In genomic region chr20:32522775-32523612, GRCh38 we compare ENCODE assay signal across 9 cellular contexts.
DNase-seq lines count a peak whose midpoint lies in the region; ATAC-seq, FAIRE-seq and TF ChIP-seq lines count a peak whose summit lies in the region.
"Had no signal": no experiment of that assay in that cellular context is flagged by ENCODE, and none has a peak within 500 bp of the region (broad histone marks: within the 10 kb centered on the region; RNA-seq: fewer than 3 reads in every experiment).

No MANE protein-coding gene starts in this region.

- no peaks in the 10 kb centered on the region for H4K20me1 ChIP-seq in HepG2 (ENCODE audit: insufficient read depth, low read length)

- TF ChIP-seq POLR2A in HepG2 (IDR thresholded peaks at IDR 0.05; ENCODE audit: insufficient read depth in 1 of 2, low read depth in 2 of 2, low read length in 2 of 2): no peak
- TF ChIP-seq POLR2A in gastroesophageal sphincter (IDR thresholded peaks at IDR 0.05): no peak

- H3K4me3 ChIP-seq in WERI-Rb-1 (ENCODE audit: low read depth, low read length) (no peak overlapping the region), HepG2 (replicated peaks in 1 of 3; ENCODE audit: insufficient read depth in 1 of 3, low read depth in 2 of 3, low read length in 3 of 3) (peak overlapping the region in 1 of 3 experiments; percentile 8; a peak in 1 of 6 replicates), gastroesophageal sphincter (no peak overlapping the region)
- H3K4me3 ChIP-seq: Peyer's patch had no signal

- H3K27me3 ChIP-seq in WERI-Rb-1 (ENCODE audit: insufficient read depth, low read depth, severe bottlenecking) (no peaks in the 10 kb centered on the region), HepG2 (ENCODE audit: control insufficient read depth in 1 of 2, insufficient read depth in 2 of 2, low read length in 2 of 2) (no peaks in the 10 kb centered on the region), gastroesophageal sphincter (no peaks in the 10 kb centered on the region)
- H3K27me3 ChIP-seq: Peyer's patch had no signal

- in situ Hi-C loops in HepG2 (cut with HindIII; ENCODE audit: extremely low pct_ligation_motif_present, low pct_unique_long_range_greater_than_20kb): loop anchor here (25.0 kb wide), 1 partner anchor 239 kb away; the partner anchor contains the start of gene DNMT3B

- peak overlapping the region; percentile 71 for H3K27ac ChIP-seq in WERI-Rb-1
- peak overlapping the region; percentile 48 for H3K27ac ChIP-seq in HepG2 (ENCODE audit: extremely low read length, insufficient read depth, low read length)
- H3K27ac ChIP-seq in gastroesophageal sphincter: no peak overlapping the region

- POLR2A ChIA-PET in HepG2 (lab: Yijun Ruan, JAX): interaction anchor here (0.8 to 6.5 kb wide), 30 partner anchors 9 to 165 kb away, joined by 3 to 197 read pairs (median 5); partner anchors contain the start of genes ASXL1 and NOL4L

- peak overlapping the region; percentile 18; the same call in 1 of the 2 replicates for H3K9ac ChIP-seq in HepG2 (ENCODE audit: insufficient read depth, low read depth, low read length)

- H3K79me2 ChIP-seq in HepG2 (ENCODE audit: insufficient read depth, low read length): no peaks in the 10 kb centered on the region

- H2AFZ ChIP-seq in HepG2 (ENCODE audit: low read length): no peak overlapping the region

- no peaks in the 10 kb centered on the region for H3K9me3 ChIP-seq in WERI-Rb-1 (ENCODE audit: severe bottlenecking)
- H3K9me3 ChIP-seq in HepG2 (ENCODE audit: low read length): no peaks in the 10 kb centered on the region
- no peaks in the 10 kb centered on the region for H3K9me3 ChIP-seq in gastroesophageal sphincter
- H3K9me3 ChIP-seq: Peyer's patch had no signal

- peak; percentile 90 for ATAC-seq in HepG2
- no peak for ATAC-seq in gastroesophageal sphincter

- DNase-seq in COLO668 (lab: John Stamatoyannopoulos, UW; ENCODE audit: unreplicated experiment): peak; percentile 29
- DNase-seq in HT1080 (ENCODE audit: low read depth): peak; percentile 56
- peak; percentile 60 for DNase-seq in WERI-Rb-1
- peak; percentile 89 for DNase-seq in HepG2 (ENCODE audit: low spot score)
- DNase-seq in epidermal melanocyte (ENCODE audit: insufficient read length, low spot score): no peak
- no peak for DNase-seq in amniotic stem cell (lab: John Stamatoyannopoulos, UW)
- DNase-seq in SKM-1 (lab: John Stamatoyannopoulos, UW; ENCODE audit: unreplicated experiment): no peak

- TF ChIP-seq RAD21 in HepG2 (CRISPR knock-in tag; IDR thresholded peaks at IDR 0.05): peak; percentile 75

- intact Hi-C loops in HepG2 (cut with micrococcal nuclease; ENCODE audit: unreplicated experiment): loop anchor here (1.0 to 10.0 kb wide), 4 partner anchors 22 to 252 kb away; no protein-coding TSS in a partner anchor

- peak in 1 of 2 experiments; percentile 68; a peak in 2 of 4 replicates for TF ChIP-seq EP300 in HepG2 (IDR thresholded peaks at IDR 0.05; ENCODE audit: low read depth in 2 of 2, low read length in 2 of 2)
- peak; percentile 55; the same call in 1 of the 2 replicates for TF ChIP-seq EP300 in HepG2 (CRISPR knock-in tag; IDR thresholded peaks at IDR 0.05; ENCODE audit: borderline replicate concordance)
- no peak for TF ChIP-seq EP300 in gastroesophageal sphincter (IDR thresholded peaks at IDR 0.05)

- BruUV-seq in HepG2 (replicated peaks; lab: Mats Ljungman, UMichigan): no TSS peak

- H3K4me1 ChIP-seq in HepG2 (ENCODE audit: insufficient read depth, low read length) (peaks cover 59% of the 10 kb centered on the region), gastroesophageal sphincter (peaks cover 0 to 38% (median 4%) of the 10 kb centered on the region in 3 donors)

- FAIRE-seq in HepG2 (lab: Jason Lieb, UNC): peak; percentile 87

- H3K36me3 ChIP-seq in WERI-Rb-1: peaks cover 37% of the 10 kb centered on the region
- peaks cover 8 to 14% of the 10 kb centered on the region in 2 experiments; a peak in 3 of 5 replicates for H3K36me3 ChIP-seq in HepG2 (replicated peaks in 1 of 2; ENCODE audit: control insufficient read depth in 1 of 2, insufficient read depth in 2 of 2, low read length in 2 of 2)
- H3K36me3 ChIP-seq in gastroesophageal sphincter: peaks cover 0 to 13% of the 10 kb centered on the region in 2 donors
- H3K36me3 ChIP-seq: Peyer's patch had no signal

- WGBS in HepG2 (ENCODE audit: low lambda C conversion rate): 33% methylated on average over 8 of the region's 8 CpGs
- no CpG with 5 or more reads among the region's 8 CpGs for WGBS in gastroesophageal sphincter (ENCODE audit: low coverage in 1 of 2), 2 donors

- H3K4me2 ChIP-seq in HepG2 (ENCODE audit: low read depth, low read length): peak overlapping the region; percentile 54

- TF ChIP-seq CTCF in WERI-Rb-1 (IDR thresholded peaks at IDR 0.05; ENCODE audit: low read depth, low read length): no peak
- peak; percentile 56 for TF ChIP-seq CTCF in HepG2 (CRISPR knock-in tag; IDR thresholded peaks at IDR 0.05)
- no peak for TF ChIP-seq CTCF in gastroesophageal sphincter (IDR thresholded peaks at IDR 0.05)

- CTCF ChIA-PET in HepG2 (lab: Yijun Ruan, JAX; ENCODE audit: low intra/inter-chr PET ratio, low total read pairs): interaction anchor here (1.6 to 4.1 kb wide), 3 partner anchors 22 to 130 kb away, joined by 5 to 170 read pairs (median 11); no protein-coding TSS in a partner anchor

TF ChIP-seq in HepG2, 621 proteins besides CTCF, POLR2A, EP300 and RAD21 (continues in another document):
- TF ChIP-seq ZNF280B (CRISPR knock-in tag; IDR thresholded peaks at IDR 0.05; ENCODE audit: borderline replicate concordance) (peak; percentile 33; the same call in 1 of the 2 replicates), FLYWCH1 (CRISPR knock-in tag; IDR thresholded peaks at IDR 0.05) (no peak), ZNF230 (CRISPR knock-in tag; IDR thresholded peaks at IDR 0.05) (no peak; the same call in 1 of the 2 replicates), ZNF337 (CRISPR knock-in tag; IDR thresholded peaks at IDR 0.05; ENCODE audit: borderline replicate concordance, low read depth) (0 out of 2 replicates have a peak, but pooled peaks have one; percentile 89), SALL1 (CRISPR knock-in tag; IDR thresholded peaks at IDR 0.05) (peak; percentile 99), LBX2 (CRISPR knock-in tag; IDR thresholded peaks at IDR 0.05; ENCODE audit: borderline replicate concordance) (0 out of 2 replicates have a peak, but pooled peaks have one; percentile 38), ZNF652 (CRISPR knock-in tag; IDR thresholded peaks at IDR 0.05; ENCODE audit: borderline replicate concordance, low read depth) (no peak), GZF1 (CRISPR knock-in tag; IDR thresholded peaks at IDR 0.05) (peak; percentile 88; the same call in 1 of the 2 replicates), PLSCR1 (CRISPR knock-in tag; IDR thresholded peaks at IDR 0.05; ENCODE audit: borderline replicate concordance) (no peak), NFKBIZ (CRISPR knock-in tag; IDR thresholded peaks at IDR 0.05) (0 out of 2 replicates have a peak, but pooled peaks have one; percentile 21), DPF2 (CRISPR knock-in tag; IDR thresholded peaks at IDR 0.05; ENCODE audit: borderline replicate concordance, low read depth) (peak; percentile 96), ZNF513 (CRISPR knock-in tag; conservative IDR thresholded peaks at IDR 0.05) (no peak), ZSCAN21 (CRISPR knock-in tag; IDR thresholded peaks at IDR 0.05; ENCODE audit: borderline replicate concordance) (no peak; the same call in 1 of the 2 replicates), ZNF567 (CRISPR knock-in tag; IDR thresholded peaks at IDR 0.05; ENCODE audit: borderline replicate concordance) (peak; percentile 88), HNRNPL (IDR thresholded peaks at IDR 0.05; ENCODE audit: low read depth, low read length) (peak; percentile 78), CHD2 (IDR thresholded peaks at IDR 0.05; ENCODE audit: low read depth, low read length) (no peak), FOXC1 (CRISPR knock-in tag; IDR thresholded peaks at IDR 0.05; ENCODE audit: borderline replicate concordance) (peak; percentile 44), SRY (CRISPR knock-in tag; IDR thresholded peaks at IDR 0.05) (peak; percentile 72; the same call in 1 of the 2 replicates), ZKSCAN1 (IDR thresholded peaks at IDR 0.05; ENCODE audit: low read length) (no peak), ZSCAN20 (CRISPR knock-in tag; IDR thresholded peaks at IDR 0.05; ENCODE audit: borderline replicate concordance) (no peak)

Comparison
In these comparisons a context has a peak if more than half of its experiments do, and no peak if none do; other contexts are left out.
1. DNase-seq: peak in COLO668 (single experiment), HT1080 (single experiment), WERI-Rb-1 (single experiment) and HepG2 (single experiment); none in epidermal melanocyte (single experiment), amniotic stem cell (single experiment) and SKM-1 (single experiment).
2. H3K27ac ChIP-seq: peak in WERI-Rb-1 (single experiment) and HepG2 (single experiment); none in gastroesophageal sphincter (0 of 4).